ENCODE assay signal across 14 cellular contexts in the genomic region with DNA sequence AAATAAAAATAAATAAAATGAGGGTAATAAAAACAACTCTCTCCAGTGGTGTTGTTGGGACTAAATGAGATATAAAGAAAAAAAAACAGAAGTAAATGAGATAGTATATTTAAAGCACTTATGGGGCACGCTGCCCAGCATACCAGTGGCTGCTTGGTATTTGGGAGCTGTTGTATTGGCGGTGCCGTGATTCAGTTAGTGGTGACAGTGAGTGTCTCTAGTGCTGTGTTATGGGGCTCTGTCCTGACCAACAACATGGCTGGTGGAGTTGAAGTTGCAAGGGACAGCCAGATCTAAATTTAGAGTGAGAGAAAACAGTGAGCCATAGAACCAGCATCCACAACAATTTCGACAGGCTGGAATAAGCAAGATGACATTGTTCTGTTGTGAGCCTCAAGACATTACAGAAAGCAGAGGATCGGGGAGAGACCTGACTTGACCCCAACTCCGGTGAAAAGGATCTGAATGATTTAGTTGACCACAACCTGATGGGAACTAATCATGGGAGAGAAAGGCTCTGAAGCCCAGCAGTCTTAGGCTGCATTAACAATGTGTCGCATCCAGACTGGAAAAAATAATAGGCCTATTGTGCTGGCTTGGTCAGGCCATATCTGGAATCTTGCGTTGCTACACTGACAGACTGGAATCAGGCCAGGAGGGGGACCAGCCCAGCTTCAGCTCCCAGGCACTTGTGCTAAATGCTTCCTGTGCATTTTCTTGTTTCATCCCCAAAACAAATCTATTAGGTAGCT. TPM values are rescaled to one million over a fixed set of nuclear protein-coding genes. Genes with fewer than 3 reads are reported as not detected.
DNase-seq lines count a peak whose midpoint lies in the region; ATAC-seq and TF ChIP-seq lines count a peak whose summit lies in the region.
"Had no signal": no experiment of that assay in that cellular context is flagged by ENCODE, and none has a peak within 500 bp of the region (broad histone marks: within the 10 kb centered on the region; RNA-seq: fewer than 3 reads in every experiment).

No MANE protein-coding gene starts in this region.

- H3K36me3 Mint-ChIP-seq in T-helper 2 cell treated with Interferon-gamma antibody and Interleukin-4, amounts not matched to agents 5 μg/mL and 100 μg/mL, for 36 hours (ENCODE audit: low read depth): no peaks in the 10 kb centered on the region

- no peak for TF ChIP-seq EP300 in sigmoid colon (IDR thresholded peaks at IDR 0.05)

- H3K4me3 ChIP-seq in sigmoid colon: no peak overlapping the region

- H3K9me3 ChIP-seq in sigmoid colon: no peaks in the 10 kb centered on the region
- H3K9me3 ChIP-seq: Caco-2 had no signal

- no peaks in the 10 kb centered on the region for H3K9me3 Mint-ChIP-seq in T-helper 2 cell treated with Interferon-gamma antibody and Interleukin-4, amounts not matched to agents 5 μg/mL and 100 μg/mL, for 36 hours
- H3K9me3 Mint-ChIP-seq: stimulated activated naive CD8-positive, alpha-beta T cell treated with anti-CD3 and anti-CD28 coated beads, Interleukin-15, amount 100 ng/mL, for 72 hours had no signal

- 77 to 83% methylated on average over 8 of the region's 8 CpGs for WGBS in sigmoid colon, 2 donors

- H3K27me3 Mint-ChIP-seq in T-helper 2 cell treated with Interferon-gamma antibody and Interleukin-4, amounts not matched to agents 5 μg/mL and 100 μg/mL, for 36 hours (ENCODE audit: low read depth): peaks cover 11% of the 10 kb centered on the region
- H3K27me3 Mint-ChIP-seq: stimulated activated naive CD8-positive, alpha-beta T cell treated with anti-CD3 and anti-CD28 coated beads, Interleukin-15, amount 100 ng/mL, for 72 hours had no signal

- H3K27ac ChIP-seq in angular gyrus (ENCODE audit: low read depth, low read length): peak overlapping the region; percentile 80
- peak overlapping the region; percentile 25 to 67 (median 48) for H3K27ac ChIP-seq in sigmoid colon

- no peak overlapping the region for H3K27ac Mint-ChIP-seq in T-helper 2 cell treated with Interferon-gamma antibody and Interleukin-4, amounts not matched to agents 5 μg/mL and 100 μg/mL, for 36 hours

- H3K27me3 ChIP-seq in sigmoid colon: no peaks in the 10 kb centered on the region

- peak; percentile 54 for DNase-seq in HuH-7 (ENCODE audit: low spot score)
- peak in 33 of 51 donors; percentile 6 to 81 (median 54) for DNase-seq in hypothalamus (lab: John Stamatoyannopoulos, UW)
- no peak for DNase-seq in sigmoid colon
- DNase-seq in NCI-H510A (lab: John Stamatoyannopoulos, UW): no peak
- DNase-seq in T-helper 2 cell treated with Interferon-gamma antibody and Interleukin-4, amounts not matched to agents 5 μg/mL and 100 μg/mL, for 36 hours (ENCODE audit: low spot score): no peak
- DNase-seq in NCI-H1694 (lab: John Stamatoyannopoulos, UW): no peak
- DNase-seq: activated CD4-positive, alpha-beta T cell treated with anti-CD3 and anti-CD28 coated beads for 4 hours; Caco-2; central memory CD4-positive, alpha-beta T cell; kidney; stimulated activated CD4-positive, alpha-beta T cell treated with anti-CD3 and anti-CD28 coated beads, Interleukin-4, amount 100 ng/mL, for 1 hour; stimulated activated naive CD8-positive, alpha-beta T cell treated with anti-CD3 and anti-CD28 coated beads, Interleukin-15, amount 100 ng/mL, for 72 hours had no signal

- no peak for ATAC-seq in HG02981 (IDR thresholded peaks at IDR 0.05; ENCODE audit: unreplicated experiment)
- ATAC-seq: stimulated activated naive CD8-positive, alpha-beta T cell treated with anti-CD3 and anti-CD28 coated beads, Interleukin-15, amount 100 ng/mL, for 72 hours had no signal

- H3K4me3 Mint-ChIP-seq in T-helper 2 cell treated with Interferon-gamma antibody and Interleukin-4, amounts not matched to agents 5 μg/mL and 100 μg/mL, for 36 hours: no peak overlapping the region

- intact Hi-C loops in sigmoid colon (cut with DNase I): no loop called here

- H3K4me1 ChIP-seq in sigmoid colon: peaks cover 0 to 43% (median 32%) of the 10 kb centered on the region in 4 donors
- H3K4me1 ChIP-seq: Caco-2 had no signal

- no peaks in the 10 kb centered on the region for H3K36me3 ChIP-seq in sigmoid colon

- no peak for TF ChIP-seq CTCF in sigmoid colon (IDR thresholded peaks at IDR 0.05)

- no peak for TF ChIP-seq POLR2A in sigmoid colon (IDR thresholded peaks at IDR 0.05)

- peaks cover 14% of the 10 kb centered on the region for H3K4me1 Mint-ChIP-seq in T-helper 2 cell treated with Interferon-gamma antibody and Interleukin-4, amounts not matched to agents 5 μg/mL and 100 μg/mL, for 36 hours (ENCODE audit: low read depth)

RNA-seq across cellular contexts. Expression of a gene that starts 2.4 kb away (rescaled TPM):
- 1 to 10 TPM; 1.3 to 8.1 (median 6.2) TPM for total RNA-seq in sigmoid colon
- 10 to 100 TPM in 1 of 3 donors, 1 to 10 TPM in 2; 2.1 to 26.5 (median 4.2) TPM for polyA plus RNA-seq in sigmoid colon

RNA-seq across cellular contexts. Expression of a gene that starts 50.8 kb away (rescaled TPM):
- 1 to 10 TPM in 2 of 4 donors, under 1 TPM in 2; 0.14 to 1.7 (median 0.78) TPM for total RNA-seq in sigmoid colon
- 1 to 10 TPM; 5.8 to 8.2 (median 7.2) TPM for polyA plus RNA-seq in sigmoid colon

Comparison
In these comparisons a context has a peak if more than half of its experiments do, and no peak if none do; other contexts are left out.
1. DNase-seq: peak in HuH-7 (single experiment) and hypothalamus (33 of 51); none in sigmoid colon (single experiment), NCI-H510A (single experiment), T-helper 2 cell treated with Interferon-gamma antibody and Interleukin-4, amounts not matched to agents 5 μg/mL and 100 μg/mL, for 36 hours (single experiment) and NCI-H1694 (single experiment).